In genomic region chr1:182299728-182300581, GRCh38 we compare ENCODE assay signal across 8 cellular contexts.
DNase-seq lines count a peak whose midpoint lies in the region; ATAC-seq and TF ChIP-seq lines count a peak whose summit lies in the region.

No MANE protein-coding gene starts in this region.

- peak; percentile 7 for DNase-seq in AG09309 (ENCODE audit: low read depth)
- peak in 75 of 76 experiments; percentile 30 to 97 (median 85) for DNase-seq in HUDEP-2 (lab: John Stamatoyannopoulos, UW; ENCODE audit: unreplicated experiment in 76 of 76)
- DNase-seq in activated T-helper 2 cell treated with anti-CD3 and anti-CD28 coated beads, Interferon-gamma antibody, Interleukin-2, Interleukin-4, amounts not matched to agents 10 μg/mL and 5 μg/mL and 100 μg/mL, durations not matched to agents 14 hours and 24 hours and 36 hours (ENCODE audit: low spot score) = no peak
- peak; percentile 60 to 82 for DNase-seq in left colon
- DNase-seq in DMS79 treated with DMSO at 0.1 percent for 48 hours (lab: John Stamatoyannopoulos, UW) = no peak
- DNase-seq in HEK293T (ENCODE audit: extremely low spot score) = no peak
- no peak for DNase-seq in A172 (ENCODE audit: low spot score)

- POLR2A ChIA-PET in HEK293T (lab: Yijun Ruan, JAX) = no interaction called here

- ATAC-seq in left colon = peak; percentile 76
- ATAC-seq in HG02798 (IDR thresholded peaks at IDR 0.05; ENCODE audit: poor library complexity, unreplicated experiment) = no peak

- peaks cover 26% of the 10 kb centered on the region for H3K4me1 Mint-ChIP-seq in activated T-helper 2 cell treated with anti-CD3 and anti-CD28 coated beads, Interferon-gamma antibody, Interleukin-2, Interleukin-4, amounts not matched to agents 10 μg/mL and 5 μg/mL and 100 μg/mL, durations not matched to agents 14 hours and 24 hours and 36 hours (ENCODE audit: low read depth)

- H3K36me3 Mint-ChIP-seq in activated T-helper 2 cell treated with anti-CD3 and anti-CD28 coated beads, Interferon-gamma antibody, Interleukin-2, Interleukin-4, amounts not matched to agents 10 μg/mL and 5 μg/mL and 100 μg/mL, durations not matched to agents 14 hours and 24 hours and 36 hours (ENCODE audit: low read depth) = no peaks in the 10 kb centered on the region

- H3K9me3 Mint-ChIP-seq in activated T-helper 2 cell treated with anti-CD3 and anti-CD28 coated beads, Interferon-gamma antibody, Interleukin-2, Interleukin-4, amounts not matched to agents 10 μg/mL and 5 μg/mL and 100 μg/mL, durations not matched to agents 14 hours and 24 hours and 36 hours = no peaks in the 10 kb centered on the region

- peak overlapping the region; percentile 32 for H3K27ac Mint-ChIP-seq in activated T-helper 2 cell treated with anti-CD3 and anti-CD28 coated beads, Interferon-gamma antibody, Interleukin-2, Interleukin-4, amounts not matched to agents 10 μg/mL and 5 μg/mL and 100 μg/mL, durations not matched to agents 14 hours and 24 hours and 36 hours

- intact Hi-C loops in activated T-helper 2 cell treated with anti-CD3 and anti-CD28 coated beads, Interferon-gamma antibody, Interleukin-2, Interleukin-4, amounts not matched to agents 10 μg/mL and 5 μg/mL and 100 μg/mL, durations not matched to agents 14 hours and 24 hours and 36 hours (cut with micrococcal nuclease) = loop anchor here (5.0 kb wide), 2 partner anchors 53 to 92 kb away; partner anchors contain the start of gene GLUL
- intact Hi-C loops in left colon (cut with DNase I, micrococcal nuclease) = loop anchor here in 1 of 2 donors (10.0 kb wide), 1 partner anchor 155 kb away; no protein-coding TSS in a partner anchor

- no peak for TF ChIP-seq CTCF in AG09309 (IDR thresholded peaks at IDR 0.05; ENCODE audit: control insufficient read depth, insufficient read depth, low read depth, low read length, missing control alignments)

- H3K4me3 Mint-ChIP-seq in activated T-helper 2 cell treated with anti-CD3 and anti-CD28 coated beads, Interferon-gamma antibody, Interleukin-2, Interleukin-4, amounts not matched to agents 10 μg/mL and 5 μg/mL and 100 μg/mL, durations not matched to agents 14 hours and 24 hours and 36 hours (ENCODE audit: low read depth) = no peak overlapping the region

- H3K27me3 Mint-ChIP-seq in activated T-helper 2 cell treated with anti-CD3 and anti-CD28 coated beads, Interferon-gamma antibody, Interleukin-2, Interleukin-4, amounts not matched to agents 10 μg/mL and 5 μg/mL and 100 μg/mL, durations not matched to agents 14 hours and 24 hours and 36 hours (ENCODE audit: low read depth) = peaks cover 2% of the 10 kb centered on the region

- CTCF ChIA-PET in HEK293T (lab: Yijun Ruan, JAX) = interaction anchor here (0.6 to 0.7 kb wide), 2 partner anchors 99 to 1331 kb away, joined by 3 to 4 read pairs; no protein-coding TSS in a partner anchor

- H3K4me3 ChIP-seq in AG09309 (ENCODE audit: control insufficient read depth, low read depth, low read length) = no peak overlapping the region

TF ChIP-seq in HEK293T, 16 proteins besides CTCF, POLR2A, EP300 and RAD21:
- TF ChIP-seq FOXA1 (IDR thresholded peaks at IDR 0.05) (no peak), ELF4 (IDR thresholded peaks at IDR 0.05) (no peak), TARDBP (IDR thresholded peaks at IDR 0.05) (no peak), BHLHE40 (IDR thresholded peaks at IDR 0.05; ENCODE audit: borderline replicate concordance) (no peak), ARNT (IDR thresholded peaks at IDR 0.05) (no peak), FOXK2 (IDR thresholded peaks at IDR 0.05) (no peak), HDGF (IDR thresholded peaks at IDR 0.05; ENCODE audit: borderline replicate concordance) (no peak), ZNF384 (IDR thresholded peaks at IDR 0.05) (no peak), SP1 (IDR thresholded peaks at IDR 0.05) (no peak), PKNOX1 (IDR thresholded peaks at IDR 0.05) (no peak), LEF1 (IDR thresholded peaks at IDR 0.05; ENCODE audit: borderline replicate concordance) (no peak), SUZ12 (IDR thresholded peaks at IDR 0.05) (no peak), L3MBTL2 (conservative IDR thresholded peaks at IDR 0.05) (no peak), FOXM1 (IDR thresholded peaks at IDR 0.05; ENCODE audit: borderline replicate concordance) (no peak)

Comparison
In these comparisons a context has a peak if more than half of its experiments do, and no peak if none do; other contexts are left out.
1. DNase-seq: peak in AG09309 (single experiment), HUDEP-2 (75 of 76) and left colon (2 of 2); none in activated T-helper 2 cell treated with anti-CD3 and anti-CD28 coated beads, Interferon-gamma antibody, Interleukin-2, Interleukin-4, amounts not matched to agents 10 μg/mL and 5 μg/mL and 100 μg/mL, durations not matched to agents 14 hours and 24 hours and 36 hours (single experiment), DMS79 treated with DMSO at 0.1 percent for 48 hours (single experiment), HEK293T (single experiment) and A172 (single experiment).